Comparison of ENCODE assay signal across 8 cellular contexts in the genomic region with DNA sequence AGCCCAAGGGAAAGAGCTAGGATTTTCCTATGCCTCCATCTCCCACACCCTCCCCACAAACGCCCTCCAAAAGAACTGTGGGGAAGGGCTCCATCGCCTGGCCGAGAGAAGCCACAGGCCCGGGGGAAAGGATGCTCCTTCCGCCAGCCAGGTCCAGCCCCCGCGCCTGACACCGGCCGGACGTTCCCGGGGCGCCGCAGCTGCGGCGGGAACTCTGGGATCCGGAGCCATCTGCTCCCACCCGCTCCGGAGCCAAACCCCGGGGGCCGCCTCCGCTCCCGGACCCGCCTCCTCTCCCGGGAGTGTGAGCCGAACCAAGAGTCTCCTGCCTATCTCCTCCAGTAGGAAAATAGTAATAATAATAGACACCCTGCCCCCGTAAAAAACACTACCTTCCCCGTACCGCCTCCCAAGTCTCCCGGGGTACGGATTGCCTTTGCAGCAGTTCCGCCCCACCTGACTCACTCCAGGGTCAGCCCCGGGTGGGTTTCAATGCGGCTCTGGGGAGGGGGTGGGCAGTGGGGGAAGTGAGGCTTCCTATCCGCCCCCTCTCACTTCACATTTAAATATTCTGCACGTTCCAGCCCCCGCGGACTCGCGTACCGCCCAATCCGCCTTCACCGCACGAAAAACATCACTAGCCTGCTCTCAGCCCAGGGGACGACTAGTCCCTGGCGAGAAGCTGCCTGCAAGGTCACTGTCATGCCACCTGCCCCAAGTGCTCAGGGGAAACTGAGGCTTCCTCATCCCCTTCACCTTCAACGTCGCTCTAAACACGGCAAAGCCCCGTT. TPM values are rescaled to one million over a fixed set of nuclear protein-coding genes. Genes with fewer than 3 reads are reported as not detected.
A peak's percentile ranks its signal among the peaks of the same experiment; 100 is the strongest.
DNase-seq lines count a peak whose midpoint lies in the region; ATAC-seq and TF ChIP-seq lines count a peak whose summit lies in the region.

No MANE protein-coding gene starts in this region.

- DNase-seq in Right ventricle myocardium inferior (ENCODE audit: missing footprints) = no peak
- no peak for DNase-seq in right atrium auricular region (ENCODE audit: low spot score)
- no peak for DNase-seq in activated naive CD8-positive, alpha-beta T cell treated with anti-CD3 and anti-CD28 coated beads, Interleukin-2, amount 50 U/mL, for 24 hours
- no peak for DNase-seq in type B pancreatic cell (ENCODE audit: extremely low spot score, unreplicated experiment)
- no peak for DNase-seq in activated CD4-positive, alpha-beta T cell treated with anti-CD3 and anti-CD28 coated beads for 36 hours
- DNase-seq in vagina (ENCODE audit: extremely low spot score in 2 of 2) = no peak

- H3K27ac ChIP-seq in right atrium auricular region (no peak overlapping the region), iPS-20b (ENCODE audit: low read length) (no peak overlapping the region), vagina (no peak overlapping the region)

- intact Hi-C loops in Right ventricle myocardium inferior (cut with DNase I) (no loop called here), vagina (cut with DNase I) (no loop called here)
- intact Hi-C loops in activated CD4-positive, alpha-beta T cell treated with anti-CD3 and anti-CD28 coated beads for 36 hours (cut with DNase I, micrococcal nuclease) = no loop called here

- peak overlapping the region in 1 of 2 donors; percentile 49 for H3K4me3 ChIP-seq in right atrium auricular region
- peak overlapping the region; percentile 61; the same call in 1 of the 2 replicates for H3K4me3 ChIP-seq in iPS-20b (ENCODE audit: low read length)
- H3K4me3 ChIP-seq in vagina = peak overlapping the region in 1 of 2 donors; percentile 22

- H3K4me1 ChIP-seq in right atrium auricular region (peaks cover 0 to 41% of the 10 kb centered on the region in 2 donors), iPS-20b (ENCODE audit: insufficient read depth, low read length) (peaks cover 3% of the 10 kb centered on the region; the same call in 1 of the 2 replicates), vagina (peaks cover 36% of the 10 kb centered on the region)

- TF ChIP-seq CTCF in right atrium auricular region (IDR thresholded peaks at IDR 0.05) (peak in 1 of 2 donors; percentile 44), type B pancreatic cell (conservative IDR thresholded peaks at IDR 0.05) (peak; percentile 46), vagina (IDR thresholded peaks at IDR 0.05) (no peak)

- ATAC-seq in Right ventricle myocardium inferior = peak; percentile 24
- ATAC-seq in activated naive CD8-positive, alpha-beta T cell treated with anti-CD3 and anti-CD28 coated beads, Interleukin-2, amount 50 U/mL, for 24 hours = no peak
- ATAC-seq in GM18861 (IDR thresholded peaks at IDR 0.05; ENCODE audit: unreplicated experiment) = no peak
- no peak for ATAC-seq in activated CD4-positive, alpha-beta T cell treated with anti-CD3 and anti-CD28 coated beads for 36 hours

- H3K9me3 ChIP-seq in right atrium auricular region (no peaks in the 10 kb centered on the region), iPS-20b (ENCODE audit: insufficient read depth, low read depth, low read length) (no peaks in the 10 kb centered on the region), vagina (no peaks in the 10 kb centered on the region)

- CTCF ChIA-PET in activated CD4-positive, alpha-beta T cell treated with anti-CD3 and anti-CD28 coated beads for 36 hours (lab: Charles Lee) = interaction anchor here (0.9 to 1.2 kb wide), 2 partner anchors 20 to 35 kb away, joined by 3 read pairs; no protein-coding TSS in a partner anchor

- H3K4me3 Mint-ChIP-seq in activated naive CD8-positive, alpha-beta T cell treated with anti-CD3 and anti-CD28 coated beads, Interleukin-2, amount 50 U/mL, for 24 hours = no peak overlapping the region
- peak overlapping the region; percentile 75 for H3K4me3 Mint-ChIP-seq in type B pancreatic cell
- H3K4me3 Mint-ChIP-seq in activated CD4-positive, alpha-beta T cell treated with anti-CD3 and anti-CD28 coated beads for 36 hours = no peak overlapping the region

- H3K36me3 ChIP-seq in right atrium auricular region (no peaks in the 10 kb centered on the region), iPS-20b (ENCODE audit: insufficient read depth, low read depth, low read length) (no peaks in the 10 kb centered on the region), vagina (no peaks in the 10 kb centered on the region)

- H3K9ac ChIP-seq in iPS-20b (ENCODE audit: low read depth, low read length) = no peak overlapping the region

- TF ChIP-seq POLR2A in vagina (IDR thresholded peaks at IDR 0.05) = no peak

- no peaks in the 10 kb centered on the region for H3K9me3 Mint-ChIP-seq in activated naive CD8-positive, alpha-beta T cell treated with anti-CD3 and anti-CD28 coated beads, Interleukin-2, amount 50 U/mL, for 24 hours
- no peaks in the 10 kb centered on the region for H3K9me3 Mint-ChIP-seq in type B pancreatic cell
- H3K9me3 Mint-ChIP-seq in activated CD4-positive, alpha-beta T cell treated with anti-CD3 and anti-CD28 coated beads for 36 hours (ENCODE audit: low read depth) = no peaks in the 10 kb centered on the region

- H3K27me3 Mint-ChIP-seq in activated naive CD8-positive, alpha-beta T cell treated with anti-CD3 and anti-CD28 coated beads, Interleukin-2, amount 50 U/mL, for 24 hours = no peaks in the 10 kb centered on the region
- H3K27me3 Mint-ChIP-seq in type B pancreatic cell = peaks cover 83% of the 10 kb centered on the region
- H3K27me3 Mint-ChIP-seq in activated CD4-positive, alpha-beta T cell treated with anti-CD3 and anti-CD28 coated beads for 36 hours = no peaks in the 10 kb centered on the region

- H3K27me3 ChIP-seq in right atrium auricular region (peaks cover 16 to 29% of the 10 kb centered on the region in 2 donors), iPS-20b (ENCODE audit: insufficient read depth, low read length) (peaks cover 100% of the 10 kb centered on the region), vagina (peaks cover 6% of the 10 kb centered on the region)

- peaks cover 21% of the 10 kb centered on the region for H3K36me3 Mint-ChIP-seq in activated naive CD8-positive, alpha-beta T cell treated with anti-CD3 and anti-CD28 coated beads, Interleukin-2, amount 50 U/mL, for 24 hours (ENCODE audit: low read depth)
- H3K36me3 Mint-ChIP-seq in type B pancreatic cell = peaks cover 4% of the 10 kb centered on the region
- H3K36me3 Mint-ChIP-seq in activated CD4-positive, alpha-beta T cell treated with anti-CD3 and anti-CD28 coated beads for 36 hours (ENCODE audit: low read depth) = peaks cover 39% of the 10 kb centered on the region

- peak overlapping the region; percentile 0 for H3K27ac Mint-ChIP-seq in activated naive CD8-positive, alpha-beta T cell treated with anti-CD3 and anti-CD28 coated beads, Interleukin-2, amount 50 U/mL, for 24 hours
- H3K27ac Mint-ChIP-seq in type B pancreatic cell = peak overlapping the region; percentile 23
- H3K27ac Mint-ChIP-seq in activated CD4-positive, alpha-beta T cell treated with anti-CD3 and anti-CD28 coated beads for 36 hours = no peak overlapping the region

- peaks cover 27% of the 10 kb centered on the region for H3K4me1 Mint-ChIP-seq in activated naive CD8-positive, alpha-beta T cell treated with anti-CD3 and anti-CD28 coated beads, Interleukin-2, amount 50 U/mL, for 24 hours
- peaks cover 15% of the 10 kb centered on the region for H3K4me1 Mint-ChIP-seq in type B pancreatic cell (ENCODE audit: unreplicated experiment)
- H3K4me1 Mint-ChIP-seq in activated CD4-positive, alpha-beta T cell treated with anti-CD3 and anti-CD28 coated beads for 36 hours = peaks cover 24% of the 10 kb centered on the region

- POLR2A ChIA-PET in activated CD4-positive, alpha-beta T cell treated with anti-CD3 and anti-CD28 coated beads for 36 hours (lab: Charles Lee) = no interaction called here

RNA-seq across cellular contexts. Expression of a gene that starts 2.4 kb away (rescaled TPM):
- total RNA-seq in Right ventricle myocardium inferior (7.8 TPM), right atrium auricular region (1 to 10 TPM in 1 of 2 donors, under 1 TPM in 1; 0.75 to 4.8 TPM), type B pancreatic cell (ENCODE audit: low replicate concordance) (0.33 and 4.1 TPM in 2 replicates), vagina (1.5 TPM)
- total RNA-seq in activated CD4-positive, alpha-beta T cell treated with anti-CD3 and anti-CD28 coated beads for 36 hours = 10 to 100 TPM; 28.0 to 46.9 TPM

RNA-seq across cellular contexts. Expression of a gene that starts 8.7 kb away (rescaled TPM):
- total RNA-seq in Right ventricle myocardium inferior = 27.9 TPM
- 10 to 100 TPM; 50.3 to 59.6 TPM for total RNA-seq in right atrium auricular region
- total RNA-seq in type B pancreatic cell (ENCODE audit: low replicate concordance) = 34.8 and 40.8 TPM in 2 replicates
- 10 to 100 TPM; 13.6 to 15.9 TPM for total RNA-seq in activated CD4-positive, alpha-beta T cell treated with anti-CD3 and anti-CD28 coated beads for 36 hours
- total RNA-seq in vagina = 67.0 TPM

RNA-seq across cellular contexts. Expression of a gene that starts 16.0 kb away (rescaled TPM):
- 42.3 TPM for total RNA-seq in Right ventricle myocardium inferior
- total RNA-seq in right atrium auricular region = 10 to 100 TPM; 32.1 to 59.7 TPM
- total RNA-seq in type B pancreatic cell (ENCODE audit: low replicate concordance) = 124 and 193 TPM in 2 replicates
- 100 to 1,000 TPM; 132 to 208 TPM for total RNA-seq in activated CD4-positive, alpha-beta T cell treated with anti-CD3 and anti-CD28 coated beads for 36 hours
- total RNA-seq in vagina = 102 TPM

RNA-seq across cellular contexts. Expression of a gene that starts 18.8 kb away (rescaled TPM):
- total RNA-seq in Right ventricle myocardium inferior (14.5 TPM), right atrium auricular region (10 to 100 TPM in 1 of 2 donors, 1 to 10 TPM in 1; 8.4 to 11.6 TPM), type B pancreatic cell (ENCODE audit: low replicate concordance) (15.0 and 20.1 TPM in 2 replicates), vagina (8.3 TPM)
- total RNA-seq in activated CD4-positive, alpha-beta T cell treated with anti-CD3 and anti-CD28 coated beads for 36 hours = 10 to 100 TPM; 20.9 to 22.5 TPM

RNA-seq across cellular contexts. Expression of a gene that starts 30.7 kb away (rescaled TPM):
- total RNA-seq in Right ventricle myocardium inferior = 0.49 TPM
- under 1 TPM; 0.28 to 0.33 TPM for total RNA-seq in right atrium auricular region
- 1.4 and 2.2 TPM in 2 replicates for total RNA-seq in type B pancreatic cell (ENCODE audit: low replicate concordance)
- total RNA-seq in activated CD4-positive, alpha-beta T cell treated with anti-CD3 and anti-CD28 coated beads for 36 hours = 1 to 10 TPM; 6.6 to 6.8 TPM
- 1.7 TPM for total RNA-seq in vagina
